ENCODE assay signal across 12 cellular contexts in genomic region chr13:48750588-48751383, GRCh38.
DNase-seq lines count a peak whose midpoint lies in the region; ATAC-seq and TF ChIP-seq lines count a peak whose summit lies in the region.
"Had no signal": no experiment of that assay in that cellular context is flagged by ENCODE, and none has a peak within 500 bp of the region (broad histone marks: within the 10 kb centered on the region; RNA-seq: fewer than 3 reads in every experiment).

No MANE protein-coding gene starts in this region.

- peak; percentile 43 for TF ChIP-seq CTCF in AG10803 (conservative IDR thresholded peaks at IDR 0.05; ENCODE audit: low read length)
- TF ChIP-seq CTCF in body of pancreas (IDR thresholded peaks at IDR 0.05), result no peak
- no peak for TF ChIP-seq CTCF in gastrocnemius medialis (IDR thresholded peaks at IDR 0.05 in 4 of 5, conservative IDR thresholded peaks at IDR 0.05 in 1 of 5)

- intact Hi-C loops in body of pancreas (cut with DNase I), result no loop called here
- intact Hi-C loops in left ventricle myocardium superior (cut with micrococcal nuclease), result no loop called here
- intact Hi-C loops in gastrocnemius medialis (cut with DNase I; ENCODE audit: low total_unique reads), result no loop called here

- no peak overlapping the region for H3K4me3 ChIP-seq in AG10803 (ENCODE audit: low read length)
- H3K4me3 ChIP-seq in body of pancreas, result no peak overlapping the region
- no peak overlapping the region for H3K4me3 ChIP-seq in gastrocnemius medialis

- H3K9me3 ChIP-seq in body of pancreas (no peaks in the 10 kb centered on the region), gastrocnemius medialis (no peaks in the 10 kb centered on the region)

- no peak for TF ChIP-seq POLR2A in body of pancreas (IDR thresholded peaks at IDR 0.05)
- no peak for TF ChIP-seq POLR2A in gastrocnemius medialis (IDR thresholded peaks at IDR 0.05)

- ATAC-seq in body of pancreas, result peak; percentile 43
- ATAC-seq in left ventricle myocardium superior, result peak; percentile 83
- peak; percentile 51 to 76 for ATAC-seq in gastrocnemius medialis
- ATAC-seq in GM21737 (IDR thresholded peaks at IDR 0.05; ENCODE audit: unreplicated experiment), result no peak
- no peak for ATAC-seq in GM19455 (IDR thresholded peaks at IDR 0.05; ENCODE audit: unreplicated experiment)

- 64 to 75% methylated on average over 9 of the region's 9 CpGs for WGBS in body of pancreas, 2 donors

- in situ Hi-C loops in gastrocnemius medialis (cut with MboI; ENCODE audit: low sequenced_read_pairs in 4 of 4), result loop anchor here in 3 of 4 donors (25.0 kb wide), 4 partner anchors 388 to 638 kb away; no protein-coding TSS in a partner anchor

- H3K4me1 ChIP-seq in body of pancreas, result peaks cover 6% of the 10 kb centered on the region
- H3K4me1 ChIP-seq in gastrocnemius medialis, result peaks cover 12 to 13% of the 10 kb centered on the region in 2 donors

- DNase-seq in AG10803 (ENCODE audit: low read depth) (peak; percentile 51), body of pancreas (peak in 2 of 4 donors; percentile 14 to 27), left ventricle myocardium superior (peak; percentile 68), gastrocnemius medialis (peak in 1 of 2 donors; percentile 39), C1 segment of cervical spinal cord (lab: John Stamatoyannopoulos, UW) (no peak), iPS-NIHi11 (ENCODE audit: low spot score) (no peak)
- DNase-seq: NCI-H446, SHP77 treated with DMSO at 0.1 percent for 48 hours, WERI-Rb-1 had no signal

- H3K36me3 ChIP-seq in body of pancreas (replicated peaks in 1 of 2; ENCODE audit: insufficient read depth in 1 of 2, low read depth in 2 of 2) (no peaks in the 10 kb centered on the region), gastrocnemius medialis (no peaks in the 10 kb centered on the region)
- H3K36me3 ChIP-seq: WERI-Rb-1 had no signal

- H3K27me3 ChIP-seq in body of pancreas, result no peaks in the 10 kb centered on the region
- H3K27me3 ChIP-seq in gastrocnemius medialis, result no peaks in the 10 kb centered on the region

- H3K27ac ChIP-seq in body of pancreas (no peak overlapping the region), gastrocnemius medialis (peak overlapping the region; percentile 61 to 67 (median 64))
- H3K27ac ChIP-seq: C4-2B, WERI-Rb-1 had no signal

Comparison
In these comparisons a context has a peak if more than half of its experiments do, and no peak if none do; other contexts are left out.
1. DNase-seq: peak in AG10803 (single experiment) and left ventricle myocardium superior (single experiment); none in C1 segment of cervical spinal cord (0 of 14) and iPS-NIHi11 (single experiment).
2. ATAC-seq: peak in body of pancreas (single experiment), left ventricle myocardium superior (single experiment) and gastrocnemius medialis (2 of 2); none in GM21737 (single experiment) and GM19455 (single experiment).
3. H3K27ac ChIP-seq: peak in gastrocnemius medialis (4 of 4); none in body of pancreas (0 of 4).